ENCODE assay signal across 16 cellular contexts in genomic region chr3:53242642-53243041, GRCh38. TPM values are rescaled to one million over a fixed set of nuclear protein-coding genes. Genes with fewer than 3 reads are reported as not detected.
DNase-seq lines count a peak whose midpoint lies in the region; ATAC-seq, FAIRE-seq and TF ChIP-seq lines count a peak whose summit lies in the region.
"Had no signal": no experiment of that assay in that cellular context is flagged by ENCODE, and none has a peak within 500 bp of the region (broad histone marks: within the 10 kb centered on the region; RNA-seq: fewer than 3 reads in every experiment).

No MANE protein-coding gene starts in this region.

- no peak overlapping the region for H2BK15ac ChIP-seq in mesendoderm (replicated peaks; ENCODE audit: low read depth)

- DNase-seq in SKM-1 treated with dmso at 0.1 percent for 144 hours (lab: John Stamatoyannopoulos, UW; ENCODE audit: unreplicated experiment) (peak; percentile 18), SKM-1 (lab: John Stamatoyannopoulos, UW; ENCODE audit: unreplicated experiment) (no peak), endothelial cell of umbilical vein (ENCODE audit: low read depth, low spot score) (no peak), mesendoderm (no peak), vagina (ENCODE audit: extremely low spot score in 2 of 2) (no peak), NCI-H510A (lab: John Stamatoyannopoulos, UW) (no peak)
- DNase-seq: activated CD4-positive, alpha-beta memory T cell treated with anti-CD3 and anti-CD28 coated beads, Interleukin-2, amount 10 ng/mL, durations not matched to agents 7 days and 5 days; activated naive CD4-positive, alpha-beta T cell treated with Interleukin-2 at 50 U/mL for 16 hours; effector CD4-positive, alpha-beta T cell; immature natural killer cell; NCI-H1694; NK-92 treated with Interleukin-12 subunit alpha and Interleukin-12 subunit beta, amount 100 ng/mL, for 24 hours; T-helper 1 cell had no signal

- H3K9me3 ChIP-seq in endothelial cell of umbilical vein (replicated peaks; ENCODE audit: control insufficient read depth, insufficient read depth, low read length) (no peaks in the 10 kb centered on the region), vagina (no peaks in the 10 kb centered on the region)

- H3K4me2 ChIP-seq in endothelial cell of umbilical vein (ENCODE audit: insufficient read depth, low read length) = no peak overlapping the region
- H3K4me2 ChIP-seq in mesendoderm (ENCODE audit: low read length) = no peak overlapping the region

- no peak overlapping the region for H3K4me3 ChIP-seq in endothelial cell of umbilical vein (replicated peaks in 1 of 3; ENCODE audit: insufficient read depth in 1 of 3, low read depth in 1 of 3, low read length in 3 of 3)
- H3K4me3 ChIP-seq in mesendoderm (ENCODE audit: low read length) = no peak overlapping the region
- H3K4me3 ChIP-seq in vagina = no peak overlapping the region

- peaks cover 2% of the 10 kb centered on the region for H4K20me1 ChIP-seq in endothelial cell of umbilical vein (replicated peaks; ENCODE audit: control insufficient read depth, extremely low read depth, insufficient read depth, low read length)

- H3K27me3 ChIP-seq in endothelial cell of umbilical vein (ENCODE audit: control insufficient read depth in 2 of 2, insufficient read depth in 2 of 2, low read length in 2 of 2) (no peaks in the 10 kb centered on the region), mesendoderm (ENCODE audit: insufficient read depth, low read length, poor library complexity) (no peaks in the 10 kb centered on the region), vagina (no peaks in the 10 kb centered on the region)

- POLR2A ChIA-PET in endothelial cell of umbilical vein (lab: Charles Lee) = no interaction called here

- H3K4me1 ChIP-seq in endothelial cell of umbilical vein (ENCODE audit: control insufficient read depth, extremely low read depth, insufficient read depth, low read length) = peaks cover 24% of the 10 kb centered on the region
- peaks cover 8% of the 10 kb centered on the region for H3K4me1 ChIP-seq in mesendoderm (ENCODE audit: control insufficient read depth, low read depth, low read length)
- peaks cover 46% of the 10 kb centered on the region for H3K4me1 ChIP-seq in vagina

- CTCF ChIA-PET in endothelial cell of umbilical vein (lab: Charles Lee) = interaction anchor here (0.6 kb wide), 1 partner anchor 654 kb away, joined by 5 read pairs; no protein-coding TSS in a partner anchor

- no peak overlapping the region for H2BK5ac ChIP-seq in mesendoderm (ENCODE audit: low read length)

- H3K79me2 ChIP-seq in endothelial cell of umbilical vein (ENCODE audit: control insufficient read depth, insufficient read depth, low read length) = peaks cover 77% of the 10 kb centered on the region
- H3K79me2 ChIP-seq in mesendoderm (ENCODE audit: control insufficient read depth, insufficient read depth, low read length) = peaks cover 75% of the 10 kb centered on the region

- no peak overlapping the region for H3K18ac ChIP-seq in mesendoderm (ENCODE audit: low read length)

- H2BK120ac ChIP-seq in mesendoderm (ENCODE audit: low read depth, low read length) = no peak overlapping the region

- peak overlapping the region; percentile 49 for H3K56ac ChIP-seq in mesendoderm (ENCODE audit: low read length)

- H3K36me3 ChIP-seq in endothelial cell of umbilical vein (ENCODE audit: control insufficient read depth in 2 of 2, extremely low read depth in 1 of 2, insufficient read depth in 2 of 2, low read length in 2 of 2) (peaks cover 23 to 25% of the 10 kb centered on the region in 2 experiments), mesendoderm (ENCODE audit: control insufficient read depth, insufficient read depth, low read length) (peaks cover 35% of the 10 kb centered on the region), vagina (peaks cover 0 to 47% of the 10 kb centered on the region in 2 donors)

- no peak for TF ChIP-seq POLR2A in endothelial cell of umbilical vein (IDR thresholded peaks at IDR 0.05; ENCODE audit: low read depth, low read length)
- TF ChIP-seq POLR2A in vagina (IDR thresholded peaks at IDR 0.05) = no peak

- no peak overlapping the region for H3K4ac ChIP-seq in mesendoderm (ENCODE audit: low read depth, low read length)

- no TSS peak for BruUV-seq in endothelial cell of umbilical vein (replicated peaks; lab: Mats Ljungman, UMichigan)

- H3K9me1 ChIP-seq in endothelial cell of umbilical vein (replicated peaks; ENCODE audit: control insufficient read depth, extremely low read depth, insufficient read depth, low read length) = no peaks in the 10 kb centered on the region

- WGBS in mesendoderm (ENCODE audit: extremely low coverage, insufficient coverage, low lambda C conversion rate) = no CpG with 5 or more reads among the region's 4 CpGs

- intact Hi-C loops in endothelial cell of umbilical vein (cut with micrococcal nuclease) (no loop called here), vagina (cut with DNase I) (no loop called here)

- TF ChIP-seq CTCF in endothelial cell of umbilical vein (IDR thresholded peaks at IDR 0.05; ENCODE audit: extremely low read depth in 1 of 2, insufficient read depth in 1 of 2, low read depth in 1 of 2, low read length in 2 of 2) = no peak
- no peak for TF ChIP-seq CTCF in vagina (IDR thresholded peaks at IDR 0.05)

- no peak for ATAC-seq in HG03196 (IDR thresholded peaks at IDR 0.05; ENCODE audit: unreplicated experiment)
- ATAC-seq in HG03280 (IDR thresholded peaks at IDR 0.05; ENCODE audit: unreplicated experiment) = no peak

- dilution Hi-C loops in endothelial cell of umbilical vein (cut with MboI; ENCODE audit: extremely low pct_ligation_motif_present, low sequenced_read_pairs) = no loop called here

- FAIRE-seq in endothelial cell of umbilical vein (lab: Jason Lieb, UNC) = peak; percentile 54
- FAIRE-seq: A204.1 had no signal

- H2AK5ac ChIP-seq in mesendoderm (ENCODE audit: low read length) = no peak overlapping the region

- H4K8ac ChIP-seq in mesendoderm (ENCODE audit: low read depth, low read length) = no peak overlapping the region

- H3K27ac ChIP-seq in endothelial cell of umbilical vein (ENCODE audit: insufficient read depth, low read depth, low read length) = no peak overlapping the region
- H3K27ac ChIP-seq in mesendoderm (ENCODE audit: low read depth, low read length) = no peak overlapping the region
- H3K27ac ChIP-seq in vagina = peak overlapping the region; percentile 39

- no peak overlapping the region for H4K5ac ChIP-seq in mesendoderm (ENCODE audit: low read length)

- H2AFZ ChIP-seq in endothelial cell of umbilical vein (ENCODE audit: low read depth, low read length) = no peak overlapping the region

- H3K79me1 ChIP-seq in mesendoderm (ENCODE audit: low read length) = peaks cover 41% of the 10 kb centered on the region

- no peak overlapping the region for H3K9ac ChIP-seq in endothelial cell of umbilical vein (replicated peaks; ENCODE audit: extremely low read depth, insufficient read depth, low read length)
- no peak overlapping the region for H3K9ac ChIP-seq in mesendoderm (ENCODE audit: low read length)

- no peak overlapping the region for H3K23ac ChIP-seq in mesendoderm (ENCODE audit: low read length)

TF ChIP-seq in endothelial cell of umbilical vein, 7 proteins besides CTCF, POLR2A, EP300 and RAD21:
- TF ChIP-seq EZH2 (IDR thresholded peaks at IDR 0.05; ENCODE audit: borderline replicate concordance, low read depth, low read length, severe bottlenecking) (no peak), MAX (IDR thresholded peaks at IDR 0.05; ENCODE audit: insufficient read depth, insufficient read length) (no peak)

RNA-seq across cellular contexts. Expression of gene TKT, which starts 13.2 kb away (rescaled TPM):
- total RNA-seq in endothelial cell of umbilical vein (510 and 586 TPM in 2 replicates), vagina (423 TPM)
- 287 and 288 TPM in 2 replicates for polyA plus RNA-seq in endothelial cell of umbilical vein
- polyA plus RNA-seq in endothelial cell of umbilical vein (2011; cell fraction: cytosol; rRNA removed) = 268 and 345 TPM in 2 replicates
- 184 and 232 TPM in 2 replicates for polyA plus RNA-seq in endothelial cell of umbilical vein (2011; cell fraction: nucleus; rRNA removed)
- 369 and 460 TPM in 2 replicates for polyA plus RNA-seq in endothelial cell of umbilical vein (2012)
- 228 and 298 TPM in 2 replicates for polyA minus RNA-seq in endothelial cell of umbilical vein
- polyA minus RNA-seq in endothelial cell of umbilical vein (2011; cell fraction: cytosol; rRNA and poly(A)+ RNA removed) = 446 TPM
- 75.3 and 101 TPM in 2 replicates for polyA minus RNA-seq in endothelial cell of umbilical vein (2011; cell fraction: nucleus; rRNA and poly(A)+ RNA removed)
- polyA plus RNA-seq in mesendoderm (2013, experiment 1 of 2) = 502 TPM
- 522 TPM for polyA plus RNA-seq in mesendoderm (2013, experiment 2 of 2)
